13 cellular contexts compared by ENCODE assay signal in the genomic region with DNA sequence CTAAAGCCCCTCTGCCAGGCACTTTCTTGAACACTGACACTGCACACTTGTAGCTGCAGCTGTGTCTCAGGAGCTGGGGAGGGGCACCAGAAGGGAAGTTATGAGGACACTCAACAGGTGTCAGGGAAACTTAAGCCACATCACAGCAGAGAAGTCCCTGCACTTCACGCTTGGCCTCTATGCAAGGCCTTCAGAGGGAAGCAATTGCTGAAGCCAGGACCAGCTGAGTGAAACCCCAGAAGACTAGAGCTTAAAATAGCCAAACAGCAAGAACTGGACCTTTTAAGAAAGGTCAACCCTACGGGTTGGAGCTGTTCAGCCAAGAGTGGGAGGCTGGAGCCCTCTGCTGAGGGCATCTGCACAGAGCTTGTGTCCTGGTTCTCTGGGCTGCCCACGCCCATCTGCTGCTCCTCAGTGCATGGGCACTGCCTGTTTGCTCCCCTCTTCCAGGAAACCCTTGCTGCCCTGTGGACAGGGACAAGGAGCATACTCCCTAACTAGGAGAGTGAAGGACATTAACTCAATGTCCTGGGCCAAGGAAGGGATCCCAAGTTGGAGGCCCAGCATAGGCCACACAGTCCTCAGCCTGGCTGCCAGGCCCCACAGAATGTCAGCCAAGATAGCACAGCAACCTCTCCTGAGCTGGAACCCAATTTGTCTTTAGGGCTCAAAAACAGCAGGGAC. TPM values are rescaled to one million over a fixed set of nuclear protein-coding genes. Genes with fewer than 3 reads are reported as not detected.
DNase-seq lines count a peak whose midpoint lies in the region; ATAC-seq and TF ChIP-seq lines count a peak whose summit lies in the region.
"Had no signal": no experiment of that assay in that cellular context is flagged by ENCODE, and none has a peak within 500 bp of the region (broad histone marks: within the 10 kb centered on the region; RNA-seq: fewer than 3 reads in every experiment).

No MANE protein-coding gene starts in this region.

- ATAC-seq in activated naive CD4-positive, alpha-beta T cell treated with anti-CD3 and anti-CD28 coated beads, Interleukin-2, amount 50 U/mL, for 72 hours, result no peak
- no peak for ATAC-seq in RWPE2 (ENCODE audit: low read depth)
- no peak for ATAC-seq in left ventricle myocardium superior
- ATAC-seq: natural killer cell treated with Interleukin-12 subunit alpha and Interleukin-12 subunit beta and Interleukin-15 and Interleukin-18, amount 100 ng/mL, for 72 hours had no signal

- no peak overlapping the region for H3K4me3 Mint-ChIP-seq in activated naive CD4-positive, alpha-beta T cell treated with anti-CD3 and anti-CD28 coated beads, Interleukin-2, amount 50 U/mL, for 24 hours
- H3K4me3 Mint-ChIP-seq: natural killer cell treated with Interleukin-12 subunit alpha and Interleukin-12 subunit beta and Interleukin-15 and Interleukin-18, amount 100 ng/mL, for 72 hours had no signal

- no peak for TF ChIP-seq CTCF in RWPE2 (IDR thresholded peaks at IDR 0.05; ENCODE audit: poor library complexity, severe bottlenecking)
- TF ChIP-seq CTCF in GM10248 (IDR thresholded peaks at IDR 0.05; ENCODE audit: control extremely low read depth, extremely low read depth, low read depth, missing control alignments), result no peak

- H3K27me3 Mint-ChIP-seq in activated naive CD4-positive, alpha-beta T cell treated with anti-CD3 and anti-CD28 coated beads, Interleukin-2, amount 50 U/mL, for 24 hours, result peaks cover 3% of the 10 kb centered on the region

- H3K36me3 ChIP-seq in RWPE2 (ENCODE audit: low read depth) (peaks cover 81% of the 10 kb centered on the region), stomach smooth muscle (ENCODE audit: control insufficient read depth in 2 of 2, insufficient read depth in 2 of 2, low read length in 2 of 2) (peaks cover 60% of the 10 kb centered on the region in 2 donors)

- H3K27ac ChIP-seq in RWPE2 (ENCODE audit: poor library complexity, severe bottlenecking) (peak overlapping the region; percentile 91), stomach smooth muscle (ENCODE audit: low read length) (peak overlapping the region; percentile 6)

- no peak for DNase-seq in activated naive CD4-positive, alpha-beta T cell treated with anti-CD3 and anti-CD28 coated beads, Interleukin-2, amount 50 U/mL, for 72 hours (ENCODE audit: low spot score in 2 of 2)
- DNase-seq in RWPE2 (ENCODE audit: low spot score), result no peak
- peak; percentile 34 for DNase-seq in left ventricle myocardium superior
- no peak for DNase-seq in NCI-H2107 (lab: John Stamatoyannopoulos, UW)
- no peak for DNase-seq in cerebellum (ENCODE audit: low spot score)
- no peak for DNase-seq in GM10248 (ENCODE audit: extremely low spot score)
- DNase-seq: DMS79 treated with DMSO at 0.1 percent for 48 hours; effector CD4-positive, alpha-beta T cell; NCI-H345 had no signal

- H3K9ac ChIP-seq in stomach smooth muscle (ENCODE audit: low read length in 2 of 2), result no peak overlapping the region

- H3K27me3 ChIP-seq in RWPE2 (ENCODE audit: insufficient read depth, poor library complexity, severe bottlenecking) (no peaks in the 10 kb centered on the region), stomach smooth muscle (ENCODE audit: control insufficient read depth in 1 of 2, insufficient read depth in 2 of 2, low read length in 2 of 2) (peaks cover 7 to 9% of the 10 kb centered on the region in 2 donors)

- H3K4me1 Mint-ChIP-seq in activated naive CD4-positive, alpha-beta T cell treated with anti-CD3 and anti-CD28 coated beads, Interleukin-2, amount 50 U/mL, for 24 hours, result peaks cover 10% of the 10 kb centered on the region

- peak overlapping the region; percentile 51 for H3K27ac Mint-ChIP-seq in activated naive CD4-positive, alpha-beta T cell treated with anti-CD3 and anti-CD28 coated beads, Interleukin-2, amount 50 U/mL, for 24 hours
- H3K27ac Mint-ChIP-seq in activated naive CD4-positive, alpha-beta T cell treated with anti-CD3 and anti-CD28 coated beads, Interleukin-2, amount 50 U/mL, for 72 hours, result no peak overlapping the region

- CTCF ChIA-PET in GM10248 (lab: Yijun Ruan, JAX), result interaction anchor here (0.8 to 5.2 kb wide), 11 partner anchors 9 to 449 kb away, joined by 3 to 31 read pairs (median 4); no protein-coding TSS in a partner anchor

- peaks cover 9% of the 10 kb centered on the region for H3K36me3 Mint-ChIP-seq in activated naive CD4-positive, alpha-beta T cell treated with anti-CD3 and anti-CD28 coated beads, Interleukin-2, amount 50 U/mL, for 24 hours
- H3K36me3 Mint-ChIP-seq in activated naive CD4-positive, alpha-beta T cell treated with anti-CD3 and anti-CD28 coated beads, Interleukin-2, amount 50 U/mL, for 72 hours, result peaks cover 47 to 51% of the 10 kb centered on the region in 2 donors

- intact Hi-C loops in left ventricle myocardium superior (cut with micrococcal nuclease), result no loop called here

- no peaks in the 10 kb centered on the region for H3K9me3 Mint-ChIP-seq in activated naive CD4-positive, alpha-beta T cell treated with anti-CD3 and anti-CD28 coated beads, Interleukin-2, amount 50 U/mL, for 24 hours
- H3K9me3 Mint-ChIP-seq in activated naive CD4-positive, alpha-beta T cell treated with anti-CD3 and anti-CD28 coated beads, Interleukin-2, amount 50 U/mL, for 72 hours, result no peaks in the 10 kb centered on the region
- H3K9me3 Mint-ChIP-seq: natural killer cell treated with Interleukin-12 subunit alpha and Interleukin-12 subunit beta and Interleukin-15 and Interleukin-18, amount 100 ng/mL, for 72 hours had no signal

- H3K4me1 ChIP-seq in RWPE2 (ENCODE audit: insufficient read depth, poor library complexity, severe bottlenecking) (peaks cover 25% of the 10 kb centered on the region), stomach smooth muscle (ENCODE audit: control insufficient read depth, insufficient read depth, low read length) (peaks cover 41% of the 10 kb centered on the region)

- H3K9me3 ChIP-seq in RWPE2 (ENCODE audit: severe bottlenecking) (no peaks in the 10 kb centered on the region), stomach smooth muscle (ENCODE audit: control insufficient read depth in 2 of 2, low read length in 2 of 2) (no peaks in the 10 kb centered on the region)

- H3K4me3 ChIP-seq in RWPE2 (ENCODE audit: severe bottlenecking), result no peak overlapping the region
- H3K4me3 ChIP-seq in stomach smooth muscle (ENCODE audit: low read length in 2 of 2), result no peak overlapping the region

- POLR2A ChIA-PET in GM10248 (lab: Yijun Ruan, JAX), result interaction anchor here (0.5 to 2.4 kb wide), 2 partner anchors 25 to 415 kb away, joined by 4 to 8 read pairs; no protein-coding TSS in a partner anchor

RNA-seq across cellular contexts. Expression of a gene that starts 3.9 kb away (rescaled TPM):
- total RNA-seq in activated naive CD4-positive, alpha-beta T cell treated with anti-CD3 and anti-CD28 coated beads, Interleukin-2, amount 50 U/mL, for 72 hours, result not detected
- total RNA-seq in left ventricle myocardium superior (not detected), cerebellum (0.36 TPM)
- total RNA-seq: natural killer cell treated with Interleukin-12 subunit alpha and Interleukin-12 subunit beta and Interleukin-15 and Interleukin-18, amount 100 ng/mL, for 72 hours; RPMI7951 had no signal

RNA-seq across cellular contexts. Expression of a gene that starts 29.5 kb away (rescaled TPM):
- 1,000 to 10,000 TPM; 1,316 to 2,692 TPM for total RNA-seq in activated naive CD4-positive, alpha-beta T cell treated with anti-CD3 and anti-CD28 coated beads, Interleukin-2, amount 50 U/mL, for 72 hours
- total RNA-seq in left ventricle myocardium superior, result 1,059 TPM
- 327 TPM for total RNA-seq in cerebellum
